In the genomic region with DNA sequence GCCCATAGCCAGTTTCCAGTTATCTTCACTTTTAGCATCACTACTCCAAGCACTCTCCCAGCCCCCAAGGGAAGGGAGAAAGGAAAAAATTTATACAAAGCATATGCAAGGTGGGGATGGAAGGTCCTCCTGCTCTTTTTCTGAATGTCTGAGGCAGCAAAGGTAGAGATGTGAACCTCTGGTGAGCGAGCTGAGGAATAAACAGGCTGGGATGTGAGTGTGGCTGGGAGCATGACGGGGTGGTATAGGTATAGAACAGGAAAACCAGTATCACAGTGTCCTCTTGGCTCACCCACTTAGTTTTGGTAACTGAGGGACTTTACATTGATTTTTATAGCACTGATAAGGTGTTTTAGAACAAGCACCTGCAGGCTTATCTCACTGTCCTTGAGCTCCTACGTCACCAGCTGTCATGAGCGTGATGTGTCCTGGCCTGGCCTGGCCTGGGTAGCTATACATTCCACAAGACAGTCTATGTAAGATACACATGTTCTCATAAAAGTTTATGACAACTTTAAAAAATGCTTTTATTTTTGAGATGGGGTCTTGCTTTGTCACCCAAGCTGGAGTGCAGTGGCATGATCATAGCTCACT, we compare ENCODE assay signal across 15 cellular contexts. TPM values are rescaled to one million over a fixed set of nuclear protein-coding genes. Genes with fewer than 3 reads are reported as not detected.
DNase-seq lines count a peak whose midpoint lies in the region; ATAC-seq and TF ChIP-seq lines count a peak whose summit lies in the region.
"Had no signal": no experiment of that assay in that cellular context is flagged by ENCODE, and none has a peak within 500 bp of the region (broad histone marks: within the 10 kb centered on the region; RNA-seq: fewer than 3 reads in every experiment).

No MANE protein-coding gene starts in this region.

- BruUV-seq in Panc1 (replicated peaks; lab: Mats Ljungman, UMichigan): no TSS peak

- peak; percentile 45; the same call in 1 of the 2 replicates for ATAC-seq in Panc1
- ATAC-seq in stimulated activated memory B cell treated with anti-CD40 and anti-IgM and Interleukin-4, amounts not matched to agents 10 μg/mL and 1 μg/mL and 100 μg/mL, for 72 hours: no peak
- no peak for ATAC-seq in HG03342 (IDR thresholded peaks at IDR 0.05; ENCODE audit: unreplicated experiment)
- no peak for ATAC-seq in HG03354 (IDR thresholded peaks at IDR 0.05; ENCODE audit: poor library complexity, severe bottlenecking, unreplicated experiment)
- ATAC-seq: GM23338, HCT116 had no signal

- H3K4me1 Mint-ChIP-seq in dendritic cell treated with granulocyte-macrophage colony-stimulating factor and Interleukin-4, amounts not matched to agents 40 ng/mL and 50 ng/mL, for 4 days (ENCODE audit: low read depth): peaks cover 41% of the 10 kb centered on the region
- H3K4me1 Mint-ChIP-seq in stimulated activated memory B cell treated with anti-CD40 and anti-IgM and Interleukin-4, amounts not matched to agents 10 μg/mL and 1 μg/mL and 100 μg/mL, for 72 hours: peaks cover 8% of the 10 kb centered on the region
- H3K4me1 Mint-ChIP-seq: GM23338 had no signal

- H3K27me3 Mint-ChIP-seq in dendritic cell treated with granulocyte-macrophage colony-stimulating factor and Interleukin-4, amounts not matched to agents 40 ng/mL and 50 ng/mL, for 4 days: peaks cover 1% of the 10 kb centered on the region
- H3K27me3 Mint-ChIP-seq in stimulated activated memory B cell treated with anti-CD40 and anti-IgM and Interleukin-4, amounts not matched to agents 10 μg/mL and 1 μg/mL and 100 μg/mL, for 72 hours: no peaks in the 10 kb centered on the region

- in situ Hi-C loops in Panc1 (cut with HindIII; ENCODE audit: low pct_unique_long_range_greater_than_20kb, low sequenced_read_pairs): no loop called here

- no peaks in the 10 kb centered on the region; the same call in 1 of the 2 replicates for H3K27me3 ChIP-seq in Panc1 (ENCODE audit: control insufficient read depth, insufficient read depth, low read length)

- H3K36me3 ChIP-seq in Panc1 (ENCODE audit: control insufficient read depth, insufficient read depth, low read length): no peaks in the 10 kb centered on the region

- no peak overlapping the region for H3K4me3 Mint-ChIP-seq in dendritic cell treated with granulocyte-macrophage colony-stimulating factor and Interleukin-4, amounts not matched to agents 40 ng/mL and 50 ng/mL, for 4 days
- no peak overlapping the region for H3K4me3 Mint-ChIP-seq in stimulated activated memory B cell treated with anti-CD40 and anti-IgM and Interleukin-4, amounts not matched to agents 10 μg/mL and 1 μg/mL and 100 μg/mL, for 72 hours
- H3K4me3 Mint-ChIP-seq: GM23338 had no signal

- peak overlapping the region; percentile 88 for H3K27ac Mint-ChIP-seq in dendritic cell treated with granulocyte-macrophage colony-stimulating factor and Interleukin-4, amounts not matched to agents 40 ng/mL and 50 ng/mL, for 4 days
- peak overlapping the region; percentile 24 for H3K27ac Mint-ChIP-seq in stimulated activated memory B cell treated with anti-CD40 and anti-IgM and Interleukin-4, amounts not matched to agents 10 μg/mL and 1 μg/mL and 100 μg/mL, for 72 hours
- H3K27ac Mint-ChIP-seq: GM23338 had no signal

- no peak for TF ChIP-seq CTCF in Panc1 (IDR thresholded peaks at IDR 0.05)

- H3K27ac ChIP-seq in Panc1 (ENCODE audit: low read length): no peak overlapping the region
- H3K27ac ChIP-seq: C4-2B, KMS-11 had no signal

- H3K4me1 ChIP-seq in Panc1 (ENCODE audit: control insufficient read depth, insufficient read depth, low read length): no peaks in the 10 kb centered on the region

- intact Hi-C loops in Panc1 (cut with micrococcal nuclease; ENCODE audit: unreplicated experiment): no loop called here
- intact Hi-C loops in dendritic cell treated with granulocyte-macrophage colony-stimulating factor and Interleukin-4, amounts not matched to agents 40 ng/mL and 50 ng/mL, for 4 days (cut with micrococcal nuclease): loop anchor here (5.0 kb wide), 1 partner anchor 120 kb away; no protein-coding TSS in a partner anchor

- H3K9me3 Mint-ChIP-seq in dendritic cell treated with granulocyte-macrophage colony-stimulating factor and Interleukin-4, amounts not matched to agents 40 ng/mL and 50 ng/mL, for 4 days: no peaks in the 10 kb centered on the region
- no peaks in the 10 kb centered on the region for H3K9me3 Mint-ChIP-seq in stimulated activated memory B cell treated with anti-CD40 and anti-IgM and Interleukin-4, amounts not matched to agents 10 μg/mL and 1 μg/mL and 100 μg/mL, for 72 hours
- H3K9me3 Mint-ChIP-seq: GM23338 had no signal

- POLR2A ChIA-PET in Panc1 (lab: Charles Lee): no interaction called here

- no peaks in the 10 kb centered on the region for H3K36me3 Mint-ChIP-seq in dendritic cell treated with granulocyte-macrophage colony-stimulating factor and Interleukin-4, amounts not matched to agents 40 ng/mL and 50 ng/mL, for 4 days (ENCODE audit: low read depth)
- no peaks in the 10 kb centered on the region for H3K36me3 Mint-ChIP-seq in stimulated activated memory B cell treated with anti-CD40 and anti-IgM and Interleukin-4, amounts not matched to agents 10 μg/mL and 1 μg/mL and 100 μg/mL, for 72 hours

- no peak overlapping the region for H3K4me3 ChIP-seq in Panc1 (ENCODE audit: low read depth in 2 of 2, low read length in 2 of 2)
- H3K4me3 ChIP-seq: GM23338 had no signal

- DNase-seq in Panc1 (ENCODE audit: low read depth, low spot score): no peak
- peak; percentile 51 for DNase-seq in mucosa of gallbladder (ENCODE audit: low spot score)
- no peak for DNase-seq in kidney tubule cell (ENCODE audit: low spot score)
- DNase-seq: NCI-H1092, NCI-H2081 treated with DMSO at 0.1 percent for 48 hours, NCI-H524, SHP77 treated with DMSO at 0.1 percent for 48 hours had no signal

- CTCF ChIA-PET in Panc1 (lab: Charles Lee): interaction anchor here (1.1 kb wide), 1 partner anchor 128 kb away, joined by 3 read pairs; no protein-coding TSS in a partner anchor

- H3K9me3 ChIP-seq in Panc1 (ENCODE audit: control insufficient read depth, insufficient read depth, low read depth, low read length): no peaks in the 10 kb centered on the region

RNA-seq across cellular contexts. Expression of a gene that starts 10.3 kb away (rescaled TPM):
- total RNA-seq in Panc1 (2021; ENCODE audit: unreplicated experiment): 31.7 TPM
- 14.8 TPM for polyA plus RNA-seq in Panc1 (2012; ENCODE audit: insufficient read length)
- total RNA-seq in mucosa of gallbladder: 17.2 TPM
